27 cellular contexts compared by ENCODE assay signal in the genomic region with DNA sequence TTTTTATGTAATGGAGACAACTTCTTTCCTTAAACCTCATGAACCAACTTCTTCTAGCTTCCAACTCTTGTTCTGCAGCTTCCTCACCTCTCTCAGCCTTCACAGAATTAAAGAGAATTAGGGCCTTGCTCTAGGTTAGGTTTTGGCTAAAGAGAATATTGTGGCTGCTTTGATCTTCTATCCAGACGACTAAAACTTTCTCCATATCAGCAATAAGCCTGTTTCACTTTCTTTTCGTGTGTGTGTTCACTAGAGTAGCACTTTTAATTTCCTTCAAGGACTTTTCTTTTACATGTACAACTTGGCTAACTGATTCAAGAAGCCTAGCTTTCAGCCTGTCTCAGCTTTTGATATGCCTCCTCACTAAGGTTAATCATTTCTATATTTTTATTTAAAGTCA.
"Had no signal": no experiment of that assay in that cellular context is flagged by ENCODE, and none has a peak within 500 bp of the region (broad histone marks: within the 10 kb centered on the region; RNA-seq: fewer than 3 reads in every experiment).

No MANE protein-coding gene starts in this region.

- H3K36me3 ChIP-seq: brain microvascular endothelial cell, neutrophil, ovary, right atrium auricular region, spleen, WERI-Rb-1 had no signal

- H3K27me3 ChIP-seq: brain microvascular endothelial cell, neutrophil, ovary, right atrium auricular region, spleen, testis had no signal

- H3K4me3 ChIP-seq: coronary artery, ovary, psoas muscle, right atrium auricular region, spleen, testis had no signal

- H3K27ac ChIP-seq: brain microvascular endothelial cell, coronary artery, neutrophil, ovary, psoas muscle, right atrium auricular region, spleen, testis, WERI-Rb-1 had no signal

- H3K9me3 ChIP-seq: neutrophil, ovary, psoas muscle, right atrium auricular region, testis had no signal

- H3K4me1 ChIP-seq: psoas muscle, right atrium auricular region had no signal

- ATAC-seq: activated CD4-positive, CD25-positive, alpha-beta regulatory T cell treated with anti-CD3 and anti-CD28 coated beads, Interleukin-2, amount 50 U/mL, for 24 hours; effector memory CD8-positive, alpha-beta T cell; left cardiac atrium; psoas muscle had no signal

- DNase-seq: activated CD4-positive, alpha-beta memory T cell treated with anti-CD3 and anti-CD28 coated beads for 36 hours; activated CD4-positive, alpha-beta T cell treated with anti-CD3 and anti-CD28 coated beads, Interleukin-2, amount 10 ng/mL, durations not matched to agents 24 days and 14 days; activated CD8-positive, alpha-beta memory T cell treated with anti-CD3 and anti-CD28 coated beads, Interleukin-2, amount 50 U/mL, for 4 hours; activated gamma-delta T cell; activated naive CD4-positive, alpha-beta T cell treated with anti-CD3 and anti-CD28 coated beads, Interleukin-2, amount 10 ng/mL, durations not matched to agents 7 days and 5 days; activated naive CD8-positive, alpha-beta T cell treated with anti-CD3 and anti-CD28 coated beads, Interleukin-2, amount 10 ng/mL, durations not matched to agents 7 days and 5 days; activated T-cell treated with anti-CD3 and anti-CD28 coated beads, Interleukin-2, amount 50 U/mL, for 1 hour; amniotic stem cell; brain microvascular endothelial cell; effector memory CD8-positive, alpha-beta T cell; erythroblast; head of caudate nucleus; hippocampal formation; left cardiac atrium; mammary epithelial cell; nephron progenitor cell; ovary; psoas muscle; spleen; stimulated activated naive CD4-positive, alpha-beta T cell treated with Interleukin-2 at 50 U/mL for 16 hours; testis; trophoblast cell; WERI-Rb-1 had no signal
